21 cellular contexts compared by ENCODE assay signal in the genomic region with DNA sequence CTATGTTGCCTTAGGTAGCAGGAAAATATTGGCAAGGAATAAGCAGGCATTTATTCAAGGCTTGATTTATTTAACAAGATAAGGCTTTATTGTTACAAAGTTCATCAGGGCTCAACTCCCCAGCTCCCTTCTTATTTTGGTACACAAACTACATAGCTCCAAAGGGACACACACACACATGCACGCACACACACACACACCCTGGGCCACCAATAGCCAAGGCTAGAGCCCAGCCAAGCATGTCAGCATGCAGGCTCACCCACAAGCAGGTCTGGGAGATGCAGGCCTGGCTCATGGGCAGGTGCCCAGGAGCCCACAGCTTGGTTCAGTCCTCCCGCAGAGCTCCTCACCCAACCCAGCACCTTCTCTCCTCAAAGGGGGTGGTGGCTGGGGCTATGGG. TPM values are rescaled to one million over a fixed set of nuclear protein-coding genes. Genes with fewer than 3 reads are reported as not detected.
DNase-seq lines count a peak whose midpoint lies in the region; ATAC-seq and TF ChIP-seq lines count a peak whose summit lies in the region.
"Had no signal": no experiment of that assay in that cellular context is flagged by ENCODE, and none has a peak within 500 bp of the region (broad histone marks: within the 10 kb centered on the region; RNA-seq: fewer than 3 reads in every experiment).

No MANE protein-coding gene starts in this region.

- CTCF ChIA-PET in MCF 10A (lab: Yijun Ruan, JAX), result interaction anchor here (0.7 to 0.9 kb wide), 2 partner anchors 17 to 595 kb away, joined by 3 read pairs; no protein-coding TSS in a partner anchor

- BruUV-seq in MCF 10A (replicated peaks; lab: Mats Ljungman, UMichigan), result no TSS peak

- no peaks in the 10 kb centered on the region for H3K27me3 Mint-ChIP-seq in MCF 10A (ENCODE audit: insufficient read depth, unreplicated experiment)

- H3K9me3 Mint-ChIP-seq in MCF 10A (ENCODE audit: unreplicated experiment), result no peaks in the 10 kb centered on the region
- H3K9me3 Mint-ChIP-seq: CD8-positive, alpha-beta memory T cell; GM23338 had no signal

- H3K4me1 ChIP-seq in parathyroid adenoma (peaks cover 21% of the 10 kb centered on the region), upper lobe of right lung (peaks cover 4% of the 10 kb centered on the region)

- H3K9ac ChIP-seq in SK-N-MC (ENCODE audit: insufficient read length) (no peak overlapping the region), parathyroid adenoma (no peak overlapping the region)

- peaks cover 25% of the 10 kb centered on the region for H3K4me1 Mint-ChIP-seq in MCF 10A (ENCODE audit: insufficient read depth, unreplicated experiment)
- H3K4me1 Mint-ChIP-seq: CD8-positive, alpha-beta memory T cell had no signal

- H3K9me3 ChIP-seq in SK-N-MC (ENCODE audit: low read depth, low read length), result no peaks in the 10 kb centered on the region
- no peaks in the 10 kb centered on the region for H3K9me3 ChIP-seq in parathyroid adenoma (ENCODE audit: control insufficient read depth, low read length)
- no peaks in the 10 kb centered on the region for H3K9me3 ChIP-seq in upper lobe of right lung
- H3K9me3 ChIP-seq: A549 had no signal

- TF ChIP-seq POLR2A in erythroblast (IDR thresholded peaks at IDR 0.05; ENCODE audit: low read length), result no peak

- H3K79me2 ChIP-seq in parathyroid adenoma, result no peaks in the 10 kb centered on the region

- POLR2A ChIA-PET in MCF 10A (lab: Yijun Ruan, JAX), result interaction anchor here (0.7 to 0.9 kb wide), 2 partner anchors 64 to 1751 kb away, joined by 3 read pairs; no protein-coding TSS in a partner anchor

- intact Hi-C loops in upper lobe of right lung (cut with DNase I) (no loop called here), MCF 10A (cut with micrococcal nuclease) (no loop called here)

- H3K4me2 ChIP-seq in parathyroid adenoma (ENCODE audit: low read length), result no peak overlapping the region
- H3K4me2 ChIP-seq: A549, GM23338 had no signal

- peaks cover 7% of the 10 kb centered on the region for H3K36me3 Mint-ChIP-seq in MCF 10A (ENCODE audit: insufficient read depth, unreplicated experiment)

- peak overlapping the region; percentile 13 for H2AFZ ChIP-seq in parathyroid adenoma
- H2AFZ ChIP-seq: GM23338 had no signal

- H3K27ac ChIP-seq in SK-N-MC (0 out of 2 replicates have a peak overlapping the region, but pooled peaks have one; percentile 17), parathyroid adenoma (peak overlapping the region; percentile 53), upper lobe of right lung (no peak overlapping the region)
- H3K27ac ChIP-seq: A549 had no signal

- no peak for ATAC-seq in upper lobe of right lung
- ATAC-seq: A549, GM23338, HCT116 had no signal

- H3K36me3 ChIP-seq in SK-N-MC (ENCODE audit: insufficient read depth, low read length), result no peaks in the 10 kb centered on the region
- no peaks in the 10 kb centered on the region for H3K36me3 ChIP-seq in parathyroid adenoma (ENCODE audit: control insufficient read depth, insufficient read depth, low read length)
- no peaks in the 10 kb centered on the region for H3K36me3 ChIP-seq in upper lobe of right lung

- no peaks in the 10 kb centered on the region for H3K27me3 ChIP-seq in parathyroid adenoma (ENCODE audit: control insufficient read depth, insufficient read depth, low read length)
- peaks cover 14% of the 10 kb centered on the region for H3K27me3 ChIP-seq in upper lobe of right lung

- no peak for TF ChIP-seq CTCF in parathyroid adenoma (IDR thresholded peaks at IDR 0.05)
- no peak for TF ChIP-seq CTCF in upper lobe of right lung (IDR thresholded peaks at IDR 0.05)
- TF ChIP-seq CTCF in MCF 10A (IDR thresholded peaks at IDR 0.05; ENCODE audit: unreplicated experiment), result no peak

- no peak overlapping the region for H3K4me3 Mint-ChIP-seq in MCF 10A (ENCODE audit: unreplicated experiment)
- H3K4me3 Mint-ChIP-seq: GM23338 had no signal

- DNase-seq in SK-N-MC (ENCODE audit: low read depth, low spot score) (no peak), kidney tubule cell (ENCODE audit: low spot score) (peak; percentile 59), upper lobe of right lung (peak; percentile 60), Ammon's horn (ENCODE audit: low spot score) (no peak), erythroblast (lab: John Stamatoyannopoulos, UW) (no peak), MCF 10A (ENCODE audit: unreplicated experiment) (no peak)
- DNase-seq: C1 segment of cervical spinal cord; CD8-positive, alpha-beta memory T cell; DMS79 treated with DMSO at 0.1 percent for 48 hours; NCI-H1105 treated with DMSO at 0.1 percent for 48 hours; NCI-H1694 treated with DMSO at 0.1 percent for 48 hours; NCI-H2107; NCI-H510A treated with DMSO at 0.1 percent for 48 hours; NCI-H774; Right ventricle myocardium superior had no signal

- no peak overlapping the region for H3K4me3 ChIP-seq in SK-N-MC
- H3K4me3 ChIP-seq in parathyroid adenoma (ENCODE audit: low read depth, low read length), result no peak overlapping the region
- H3K4me3 ChIP-seq in upper lobe of right lung, result no peak overlapping the region
- H3K4me3 ChIP-seq: A549, GM23338 had no signal

- no peak overlapping the region for H3K27ac Mint-ChIP-seq in MCF 10A (ENCODE audit: low read depth, unreplicated experiment)
- H3K27ac Mint-ChIP-seq: CD8-positive, alpha-beta memory T cell; GM23338 had no signal

RNA-seq across cellular contexts. Expression of gene LEP, which starts 23.4 kb away (rescaled TPM):
- not detected for total RNA-seq in upper lobe of right lung
- not detected in 2 replicates for total RNA-seq in MCF 10A (2022)
- total RNA-seq: CD8-positive, alpha-beta memory T cell; GM23338; LHCN-M2; OCI-LY7 had no signal

Comparison
In these comparisons a context has a peak if more than half of its experiments do, and no peak if none do; other contexts are left out.
1. DNase-seq: peak in kidney tubule cell (single experiment) and upper lobe of right lung (single experiment); none in SK-N-MC (single experiment), Ammon's horn (single experiment), erythroblast (0 of 2) and MCF 10A (single experiment).